1 cellular context compared by ENCODE assay signal in the genomic region with DNA sequence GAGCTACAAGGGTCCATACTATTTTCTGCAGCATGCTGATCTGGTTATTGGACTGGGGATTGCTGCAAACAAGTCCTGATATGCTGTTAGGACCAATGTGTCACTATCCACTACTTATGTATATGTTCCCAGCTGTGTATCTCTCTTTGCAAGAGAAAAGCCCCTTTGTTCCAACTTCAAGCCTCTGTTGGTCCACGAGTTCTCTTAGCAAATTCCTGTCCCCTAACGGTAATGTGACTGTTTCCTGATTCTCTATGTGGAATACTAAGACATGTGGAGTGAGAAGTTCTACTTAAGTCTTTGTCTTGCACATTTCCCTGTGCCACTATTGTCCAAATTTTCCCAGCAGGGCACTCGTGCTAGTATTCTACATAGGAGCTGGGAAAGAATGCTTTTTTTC.
TF ChIP-seq lines count a peak whose summit lies in the region.

No MANE protein-coding gene starts in this region.

TF ChIP-seq in WTC11, 78 proteins besides CTCF, POLR2A, EP300 and RAD21:
- TF ChIP-seq ELF4 (CRISPR knock-in tag; IDR thresholded peaks at IDR 0.05; ENCODE audit: low read depth) (no peak), ZNF416 (CRISPR knock-in tag; IDR thresholded peaks at IDR 0.05) (no peak), SMAD3 (CRISPR knock-in tag; IDR thresholded peaks at IDR 0.05; ENCODE audit: borderline replicate concordance) (no peak), FOXK1 (CRISPR knock-in tag; IDR thresholded peaks at IDR 0.05) (no peak), SOX15 (CRISPR knock-in tag; IDR thresholded peaks at IDR 0.05) (no peak)
- TF ChIP-seq, protein P1, sequence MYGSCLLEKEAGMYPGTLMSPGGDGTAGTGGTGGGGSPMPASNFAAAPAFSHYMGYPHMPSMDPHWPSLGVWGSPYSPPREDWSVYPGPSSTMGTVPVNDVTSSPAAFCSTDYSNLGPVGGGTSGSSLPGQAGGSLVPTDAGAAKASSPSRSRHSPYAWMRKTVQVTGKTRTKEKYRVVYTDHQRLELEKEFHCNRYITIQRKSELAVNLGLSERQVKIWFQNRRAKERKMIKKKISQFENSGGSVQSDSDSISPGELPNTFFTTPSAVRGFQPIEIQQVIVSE (CRISPR knock-in tag; IDR thresholded peaks at IDR 0.05; ENCODE audit: borderline replicate concordance): no peak
- TF ChIP-seq, protein P2, sequence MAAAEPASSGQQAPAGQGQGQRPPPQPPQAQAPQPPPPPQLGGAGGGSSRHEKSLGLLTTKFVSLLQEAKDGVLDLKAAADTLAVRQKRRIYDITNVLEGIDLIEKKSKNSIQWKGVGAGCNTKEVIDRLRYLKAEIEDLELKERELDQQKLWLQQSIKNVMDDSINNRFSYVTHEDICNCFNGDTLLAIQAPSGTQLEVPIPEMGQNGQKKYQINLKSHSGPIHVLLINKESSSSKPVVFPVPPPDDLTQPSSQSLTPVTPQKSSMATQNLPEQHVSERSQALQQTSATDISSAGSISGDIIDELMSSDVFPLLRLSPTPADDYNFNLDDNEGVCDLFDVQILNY (CRISPR knock-in tag; IDR thresholded peaks at IDR 0.05): no peak
- TF ChIP-seq, protein P3, sequence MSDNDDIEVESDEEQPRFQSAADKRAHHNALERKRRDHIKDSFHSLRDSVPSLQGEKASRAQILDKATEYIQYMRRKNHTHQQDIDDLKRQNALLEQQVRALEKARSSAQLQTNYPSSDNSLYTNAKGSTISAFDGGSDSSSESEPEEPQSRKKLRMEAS (CRISPR knock-in tag; IDR thresholded peaks at IDR 0.05): no peak
